In the genomic region with DNA sequence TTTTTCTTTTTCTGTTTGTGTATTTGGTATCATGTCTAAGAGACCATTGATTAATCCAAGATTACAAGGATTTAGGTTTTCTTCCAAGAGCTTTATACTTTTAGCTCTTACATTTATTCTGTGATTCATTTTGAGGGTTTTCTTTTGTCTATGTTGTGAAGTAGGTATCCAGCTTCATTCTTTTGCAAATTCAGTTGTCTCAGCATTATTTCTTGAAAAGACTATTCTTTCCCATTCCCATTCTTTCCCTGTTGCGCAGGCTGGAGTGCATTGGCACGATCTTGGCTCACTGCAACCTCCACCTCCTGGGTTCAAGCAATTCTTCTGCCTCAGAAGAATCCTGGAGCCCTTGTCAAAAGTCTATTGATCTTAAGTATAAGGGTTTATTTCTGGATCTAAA, we compare ENCODE assay signal across 8 cellular contexts.
"Had no signal": no experiment of that assay in that cellular context is flagged by ENCODE, and none has a peak within 500 bp of the region (broad histone marks: within the 10 kb centered on the region; RNA-seq: fewer than 3 reads in every experiment).

No MANE protein-coding gene starts in this region.

- H3K4me3 ChIP-seq: GM12878 had no signal

- FAIRE-seq: G401.6, GM12878, GM12891, GM12892, GM18507, GM19239 had no signal

- DNase-seq: GDM1, GF-D8 had no signal

- ATAC-seq: GM12878 had no signal
